In genomic region chr12:121754836-121755235, GRCh38 we compare ENCODE assay signal across 22 cellular contexts. TPM values are rescaled to one million over a fixed set of nuclear protein-coding genes. Genes with fewer than 3 reads are reported as not detected.
DNase-seq lines count a peak whose midpoint lies in the region; ATAC-seq, FAIRE-seq and TF ChIP-seq lines count a peak whose summit lies in the region.
"Had no signal": no experiment of that assay in that cellular context is flagged by ENCODE, and none has a peak within 500 bp of the region (broad histone marks: within the 10 kb centered on the region; RNA-seq: fewer than 3 reads in every experiment).

No MANE protein-coding gene starts in this region.

- no peak for TF ChIP-seq RAD21 in HepG2 (CRISPR knock-in tag; IDR thresholded peaks at IDR 0.05)

- H3K27ac ChIP-seq in right lobe of liver (peak overlapping the region in 2 of 3 donors; percentile 80 to 82), HepG2 (ENCODE audit: extremely low read length, insufficient read depth, low read length) (no peak overlapping the region), prostate gland (peak overlapping the region; percentile 76 to 77), psoas muscle (no peak overlapping the region), trophoblast cell (ENCODE audit: low read depth, low read length) (no peak overlapping the region)
- H3K27ac ChIP-seq: BLaER1, KMS-11, RWPE1, SJCRH30 had no signal

- no peak overlapping the region for H3K4me3 ChIP-seq in right lobe of liver
- no peak overlapping the region for H3K4me3 ChIP-seq in HepG2 (replicated peaks in 1 of 3; ENCODE audit: insufficient read depth in 1 of 3, low read depth in 2 of 3, low read length in 3 of 3)
- H3K4me3 ChIP-seq in prostate gland: no peak overlapping the region
- no peak overlapping the region for H3K4me3 ChIP-seq in psoas muscle
- H3K4me3 ChIP-seq in trophoblast cell (ENCODE audit: low read depth, low read length): no peak overlapping the region
- H3K4me3 ChIP-seq: BLaER1, SJCRH30 had no signal

- TF ChIP-seq POLR2A in right lobe of liver (IDR thresholded peaks at IDR 0.05): no peak
- TF ChIP-seq POLR2A in HepG2 (IDR thresholded peaks at IDR 0.05; ENCODE audit: insufficient read depth in 1 of 2, low read depth in 2 of 2, low read length in 2 of 2): no peak
- TF ChIP-seq POLR2A in prostate gland (IDR thresholded peaks at IDR 0.05): no peak

- no peak overlapping the region for H4K91ac ChIP-seq in trophoblast cell (ENCODE audit: low read depth, low read length)

- peak overlapping the region; percentile 46 for H3K27ac Mint-ChIP-seq in central memory CD8-positive, alpha-beta T cell (ENCODE audit: low read depth)

- H4K20me1 ChIP-seq in HepG2 (ENCODE audit: insufficient read depth, low read length): no peaks in the 10 kb centered on the region
- H4K20me1 ChIP-seq: BLaER1 had no signal

- peaks cover 11% of the 10 kb centered on the region for H3K36me3 Mint-ChIP-seq in central memory CD8-positive, alpha-beta T cell (ENCODE audit: insufficient read depth)
- H3K36me3 Mint-ChIP-seq: CD8-positive, alpha-beta memory T cell had no signal

- no peak overlapping the region for H2AFZ ChIP-seq in HepG2 (ENCODE audit: low read length)
- no peak overlapping the region for H2AFZ ChIP-seq in trophoblast cell (ENCODE audit: insufficient read depth, low read length, poor library complexity)

- H4K8ac ChIP-seq in trophoblast cell (ENCODE audit: low read depth, low read length): no peak overlapping the region

- H3K79me1 ChIP-seq in trophoblast cell (ENCODE audit: low read length): no peaks in the 10 kb centered on the region

- TF ChIP-seq EP300 in HepG2 (IDR thresholded peaks at IDR 0.05; ENCODE audit: low read depth in 2 of 2, low read length in 2 of 2): no peak
- no peak for TF ChIP-seq EP300 in HepG2 (CRISPR knock-in tag; IDR thresholded peaks at IDR 0.05; ENCODE audit: borderline replicate concordance)

- no peak overlapping the region for H4K12ac ChIP-seq in trophoblast cell (ENCODE audit: low read depth, low read length)

- H3K27me3 ChIP-seq in right lobe of liver (no peaks in the 10 kb centered on the region), HepG2 (ENCODE audit: control insufficient read depth in 1 of 2, insufficient read depth in 2 of 2, low read length in 2 of 2) (no peaks in the 10 kb centered on the region), prostate gland (replicated peaks; ENCODE audit: insufficient read depth) (no peaks in the 10 kb centered on the region), psoas muscle (ENCODE audit: insufficient read depth in 3 of 3, low read length in 2 of 3) (no peaks in the 10 kb centered on the region), trophoblast cell (ENCODE audit: insufficient read depth, low read length) (no peaks in the 10 kb centered on the region)
- H3K27me3 ChIP-seq: BLaER1, SJCRH30 had no signal

- H3K36me3 ChIP-seq in right lobe of liver: no peaks in the 10 kb centered on the region
- H3K36me3 ChIP-seq in HepG2 (replicated peaks in 1 of 2; ENCODE audit: control insufficient read depth in 1 of 2, insufficient read depth in 2 of 2, low read length in 2 of 2): peaks cover 3 to 12% of the 10 kb centered on the region in 2 experiments; a peak in 3 of 5 replicates
- H3K36me3 ChIP-seq in prostate gland: no peaks in the 10 kb centered on the region
- peaks cover 0 to 17% of the 10 kb centered on the region in 2 donors for H3K36me3 ChIP-seq in psoas muscle (ENCODE audit: insufficient read depth in 1 of 2, low read depth in 1 of 2)
- H3K36me3 ChIP-seq in trophoblast cell (ENCODE audit: control insufficient read depth in 1 of 2, insufficient read depth in 2 of 2, low read length in 2 of 2): peaks cover 18 to 26% of the 10 kb centered on the region in 2 experiments

- H3K9ac ChIP-seq in HepG2 (ENCODE audit: insufficient read depth, low read depth, low read length): no peak overlapping the region
- no peak overlapping the region for H3K9ac ChIP-seq in trophoblast cell (ENCODE audit: low read length)
- H3K9ac ChIP-seq: BLaER1, KMS-11 had no signal

- no peak overlapping the region for H3K18ac ChIP-seq in trophoblast cell (ENCODE audit: low read length)

- no peak overlapping the region for H3K4me2 ChIP-seq in HepG2 (ENCODE audit: low read depth, low read length)
- H3K4me2 ChIP-seq in trophoblast cell (ENCODE audit: low read length): no peak overlapping the region
- H3K4me2 ChIP-seq: KMS-11 had no signal

- no peak for FAIRE-seq in HepG2 (lab: Jason Lieb, UNC)
- FAIRE-seq: GM12891, GM18507, H1 had no signal

- WGBS in right lobe of liver (ENCODE audit: insufficient coverage, low coverage, low lambda C conversion rate, missing lambda C conversion rate): 80% methylated on average over 4 of the region's 11 CpGs
- WGBS in HepG2 (ENCODE audit: low lambda C conversion rate): 95% methylated on average over 11 of the region's 11 CpGs
- 79% methylated on average over 11 of the region's 11 CpGs for WGBS in prostate gland
- 89 to 92% (median 91%) methylated on average over 11 of the region's 11 CpGs for WGBS in psoas muscle, 3 donors
- WGBS in trophoblast cell (ENCODE audit: extremely low coverage, insufficient coverage, insufficient read length): no CpG with 5 or more reads among the region's 11 CpGs

- no peak overlapping the region for H2AK5ac ChIP-seq in trophoblast cell (ENCODE audit: low read length)

- no peak overlapping the region for H3K14ac ChIP-seq in trophoblast cell (ENCODE audit: low read length)

- peaks cover 6% of the 10 kb centered on the region for H3K4me1 Mint-ChIP-seq in central memory CD8-positive, alpha-beta T cell

- no peaks in the 10 kb centered on the region for H3K27me3 Mint-ChIP-seq in central memory CD8-positive, alpha-beta T cell

- intact Hi-C loops in right lobe of liver (cut with DNase I) (no loop called here), HepG2 (cut with micrococcal nuclease; ENCODE audit: unreplicated experiment) (no loop called here), prostate gland (cut with DNase I) (no loop called here), psoas muscle (cut with DNase I) (loop anchor here in 1 of 2 donors (5.0 kb wide), 1 partner anchor 38 kb away; no protein-coding TSS in a partner anchor)

- no peak overlapping the region for H3K4me3 Mint-ChIP-seq in central memory CD8-positive, alpha-beta T cell
- H3K4me3 Mint-ChIP-seq: CD8-positive, alpha-beta memory T cell had no signal

- no peaks in the 10 kb centered on the region for H3K9me3 Mint-ChIP-seq in central memory CD8-positive, alpha-beta T cell

- no peak overlapping the region for H2BK5ac ChIP-seq in trophoblast cell (ENCODE audit: low read depth, low read length, poor library complexity)

- no peak overlapping the region for H3K23ac ChIP-seq in trophoblast cell (ENCODE audit: low read length)

- POLR2A ChIA-PET in HepG2 (lab: Yijun Ruan, JAX): no interaction called here

- H3K4ac ChIP-seq in trophoblast cell (ENCODE audit: low read depth, low read length): no peak overlapping the region

- BruUV-seq in HepG2 (replicated peaks; lab: Mats Ljungman, UMichigan): no TSS peak

- DNase-seq in right lobe of liver (no peak), HepG2 (ENCODE audit: low spot score) (no peak), prostate gland (ENCODE audit: low spot score) (peak; percentile 62), psoas muscle (no peak), trophoblast cell (no peak)
- no peak for DNase-seq in central memory CD8-positive, alpha-beta T cell (ENCODE audit: low spot score in 2 of 2)
- DNase-seq: CD8-positive, alpha-beta memory T cell; DMS53; EL; NCI-H1417 treated with DMSO at 0.1 percent for 48 hours; NCI-H1930; NCI-H226; NCI-H526; PC-3; SJCRH30 had no signal

- TF ChIP-seq CTCF in right lobe of liver (IDR thresholded peaks at IDR 0.05) (no peak), HepG2 (CRISPR knock-in tag; IDR thresholded peaks at IDR 0.05) (no peak), prostate gland (IDR thresholded peaks at IDR 0.05) (no peak), psoas muscle (IDR thresholded peaks at IDR 0.05) (no peak)

- no peak for ATAC-seq in right lobe of liver
- ATAC-seq in HepG2: no peak
- no peak for ATAC-seq in central memory CD8-positive, alpha-beta T cell (replicated peaks; ENCODE audit: extremely low read depth, poor library complexity, severe bottlenecking)
- ATAC-seq in HG03045 (IDR thresholded peaks at IDR 0.05; ENCODE audit: unreplicated experiment): no peak
- no peak for ATAC-seq in psoas muscle
- ATAC-seq: PC-3 had no signal

- CTCF ChIA-PET in HepG2 (lab: Yijun Ruan, JAX; ENCODE audit: low intra/inter-chr PET ratio, low total read pairs): no interaction called here

- no peaks in the 10 kb centered on the region for H3K9me3 ChIP-seq in right lobe of liver
- no peaks in the 10 kb centered on the region for H3K9me3 ChIP-seq in HepG2 (ENCODE audit: low read length)
- no peaks in the 10 kb centered on the region for H3K9me3 ChIP-seq in prostate gland
- H3K9me3 ChIP-seq in psoas muscle: no peaks in the 10 kb centered on the region
- H3K9me3 ChIP-seq in trophoblast cell (ENCODE audit: insufficient read depth, low read depth, low read length): peaks cover 3% of the 10 kb centered on the region
- H3K9me3 ChIP-seq: BLaER1, SJCRH30 had no signal

- H3K4me1 ChIP-seq in right lobe of liver (peaks cover 0 to 17% (median 7%) of the 10 kb centered on the region in 4 donors), HepG2 (ENCODE audit: insufficient read depth, low read length) (peaks cover 29% of the 10 kb centered on the region), prostate gland (replicated peaks) (peaks cover 6% of the 10 kb centered on the region), psoas muscle (peaks cover 13% of the 10 kb centered on the region), trophoblast cell (ENCODE audit: control insufficient read depth in 1 of 2, insufficient read depth in 2 of 2, low read length in 2 of 2) (peaks cover 0 to 3% of the 10 kb centered on the region in 2 experiments)
- H3K4me1 ChIP-seq: SJCRH30 had no signal

- H2BK120ac ChIP-seq in trophoblast cell (ENCODE audit: insufficient read depth, low read length, poor library complexity): no peak overlapping the region

- H3K79me2 ChIP-seq in HepG2 (ENCODE audit: insufficient read depth, low read length) (no peaks in the 10 kb centered on the region), trophoblast cell (ENCODE audit: control insufficient read depth, insufficient read depth, low read length, poor library complexity) (no peaks in the 10 kb centered on the region)

- in situ Hi-C loops in HepG2 (cut with HindIII; ENCODE audit: extremely low pct_ligation_motif_present, low pct_unique_long_range_greater_than_20kb): no loop called here

- no peak overlapping the region for H2BK12ac ChIP-seq in trophoblast cell (ENCODE audit: low read length)

RNA-seq across cellular contexts. Expression of gene RHOF, which starts 38.7 kb away (rescaled TPM):
- total RNA-seq in right lobe of liver: 10 to 100 TPM in 2 of 6 experiments, 1 to 10 TPM in 4; 3.7 to 16.2 (median 5.0) TPM
- total RNA-seq in HepG2 (2016; rRNA removed; fragmentation: Illumina TruSeq; extraction: Trizol): 11.0 and 14.6 TPM in 2 replicates
- 10.8 and 12.5 TPM in 2 replicates for total RNA-seq in HepG2 (2016; cell fraction: cytosol; rRNA removed; fragmentation: Illumina TruSeq; extraction: Trizol; ENCODE audit: low read depth)
- 9.8 and 14.8 TPM in 2 replicates for total RNA-seq in HepG2 (2016; cell fraction: insoluble cytoplasmic fraction; rRNA removed; fragmentation: Illumina TruSeq; extraction: Trizol)
- 18.2 and 24.9 TPM in 2 replicates for total RNA-seq in HepG2 (2016; cell fraction: membrane; rRNA removed; fragmentation: Illumina TruSeq; extraction: Trizol)
- total RNA-seq in HepG2 (2016; cell fraction: nucleus; rRNA removed; fragmentation: Illumina TruSeq; extraction: Trizol): 14.1 and 17.3 TPM in 2 replicates
- 31.3 and 32.2 TPM in 2 replicates for polyA plus RNA-seq in HepG2 (2011; rRNA removed)
- 28.4 and 38.7 TPM in 2 replicates for polyA plus RNA-seq in HepG2 (2011; cell fraction: cytosol; rRNA removed)
- 37.5 and 40.2 TPM in 2 replicates for polyA plus RNA-seq in HepG2 (2011; cell fraction: nucleus; rRNA removed)
- polyA plus RNA-seq in HepG2 (2012): 10.8 and 12.9 TPM in 2 replicates
- polyA plus RNA-seq in HepG2 (2016; cell fraction: cytosol; fragmentation: Illumina TruSeq; extraction: Trizol; ENCODE audit: low read depth): 19.8 and 23.7 TPM in 2 replicates
- 19.7 and 25.0 TPM in 2 replicates for polyA plus RNA-seq in HepG2 (2016; cell fraction: insoluble cytoplasmic fraction; fragmentation: Illumina TruSeq; extraction: Trizol; ENCODE audit: low read depth)
- polyA plus RNA-seq in HepG2 (2016; cell fraction: membrane; fragmentation: Illumina TruSeq; extraction: Trizol; ENCODE audit: low read depth): 27.0 and 27.4 TPM in 2 replicates
- polyA plus RNA-seq in HepG2 (2016; cell fraction: nucleus; fragmentation: Illumina TruSeq; extraction: Trizol; ENCODE audit: insufficient read depth, low read depth): 24.9 and 31.1 TPM in 2 replicates
- polyA minus RNA-seq in HepG2 (2011; rRNA and poly(A)+ RNA removed; ENCODE audit: low replicate concordance): 46.1 and 174 TPM in 2 replicates
- polyA minus RNA-seq in HepG2 (2011; cell fraction: cytosol; rRNA and poly(A)+ RNA removed): 32.2 and 38.9 TPM in 2 replicates
- polyA minus RNA-seq in HepG2 (2011; cell fraction: nucleus; rRNA and poly(A)+ RNA removed): 32.4 and 35.6 TPM in 2 replicates
- 10 to 100 TPM in 1 of 2 donors, 1 to 10 TPM in 1; 9.5 to 23.5 TPM for total RNA-seq in prostate gland
- 1 to 10 TPM; 3.3 to 4.8 (median 3.9) TPM for total RNA-seq in psoas muscle
- polyA plus RNA-seq in psoas muscle: 1 to 10 TPM; 1.4 to 4.3 (median 1.6) TPM
- 10.9 and 11.1 TPM in 2 replicates for polyA plus RNA-seq in trophoblast cell (2013)

RNA-seq across cellular contexts. Expression of gene TMEM120B, which starts 42.3 kb away (rescaled TPM):
- total RNA-seq in right lobe of liver (1 to 10 TPM; 3.3 to 6.4 (median 4.7) TPM), HepG2 (2016; rRNA removed; fragmentation: Illumina TruSeq; extraction: Trizol) (3.8 and 7.1 TPM in 2 replicates), prostate gland (10 to 100 TPM in 1 of 2 donors, 1 to 10 TPM in 1; 9.5 to 12.2 TPM), psoas muscle (10 to 100 TPM; 11.4 to 21.2 (median 15.5) TPM)
- total RNA-seq in HepG2 (2016; cell fraction: cytosol; rRNA removed; fragmentation: Illumina TruSeq; extraction: Trizol; ENCODE audit: low read depth): 4.1 and 4.4 TPM in 2 replicates
- total RNA-seq in HepG2 (2016; cell fraction: insoluble cytoplasmic fraction; rRNA removed; fragmentation: Illumina TruSeq; extraction: Trizol): 2.9 and 6.5 TPM in 2 replicates
- total RNA-seq in HepG2 (2016; cell fraction: membrane; rRNA removed; fragmentation: Illumina TruSeq; extraction: Trizol): 5.8 and 6.5 TPM in 2 replicates
- total RNA-seq in HepG2 (2016; cell fraction: nucleus; rRNA removed; fragmentation: Illumina TruSeq; extraction: Trizol): 7.0 and 7.1 TPM in 2 replicates
- polyA plus RNA-seq in HepG2 (2011; rRNA removed) (12.9 and 14.3 TPM in 2 replicates), psoas muscle (10 to 100 TPM; 11.0 to 29.7 (median 12.7) TPM)
- 6.4 and 7.2 TPM in 2 replicates for polyA plus RNA-seq in HepG2 (2011; cell fraction: cytosol; rRNA removed)
- polyA plus RNA-seq in HepG2 (2011; cell fraction: nucleus; rRNA removed): 31.6 and 33.2 TPM in 2 replicates
- 5.8 and 5.9 TPM in 2 replicates for polyA plus RNA-seq in HepG2 (2012)
- 5.1 and 6.6 TPM in 2 replicates for polyA plus RNA-seq in HepG2 (2016; cell fraction: cytosol; fragmentation: Illumina TruSeq; extraction: Trizol; ENCODE audit: low read depth)
- 4.7 and 5.1 TPM in 2 replicates for polyA plus RNA-seq in HepG2 (2016; cell fraction: insoluble cytoplasmic fraction; fragmentation: Illumina TruSeq; extraction: Trizol; ENCODE audit: low read depth)
- polyA plus RNA-seq in HepG2 (2016; cell fraction: membrane; fragmentation: Illumina TruSeq; extraction: Trizol; ENCODE audit: low read depth): 6.2 and 7.5 TPM in 2 replicates
- polyA plus RNA-seq in HepG2 (2016; cell fraction: nucleus; fragmentation: Illumina TruSeq; extraction: Trizol; ENCODE audit: insufficient read depth, low read depth): 20.3 and 25.3 TPM in 2 replicates
- polyA minus RNA-seq in HepG2 (2011; rRNA and poly(A)+ RNA removed; ENCODE audit: low replicate concordance): 26.4 and 34.9 TPM in 2 replicates
- polyA minus RNA-seq in HepG2 (2011; cell fraction: cytosol; rRNA and poly(A)+ RNA removed): 8.7 and 9.2 TPM in 2 replicates
- polyA minus RNA-seq in HepG2 (2011; cell fraction: nucleus; rRNA and poly(A)+ RNA removed): 9.5 and 9.8 TPM in 2 replicates
- polyA plus RNA-seq in trophoblast cell (2013): 11.5 and 13.2 TPM in 2 replicates

RNA-seq across cellular contexts. Expression of gene SETD1B, which starts 49.0 kb away (rescaled TPM):
- 10 to 100 TPM in 3 of 6 experiments, 1 to 10 TPM in 3; 3.7 to 20.0 (median 9.3) TPM for total RNA-seq in right lobe of liver
- total RNA-seq in HepG2 (2016; rRNA removed; fragmentation: Illumina TruSeq; extraction: Trizol): 1.4 and 1.8 TPM in 2 replicates
- total RNA-seq in HepG2 (2016; cell fraction: cytosol; rRNA removed; fragmentation: Illumina TruSeq; extraction: Trizol; ENCODE audit: low read depth): 0.40 and 0.44 TPM in 2 replicates
- 1.3 TPM in 2 replicates for total RNA-seq in HepG2 (2016; cell fraction: insoluble cytoplasmic fraction; rRNA removed; fragmentation: Illumina TruSeq; extraction: Trizol)
- 1.3 and 1.4 TPM in 2 replicates for total RNA-seq in HepG2 (2016; cell fraction: membrane; rRNA removed; fragmentation: Illumina TruSeq; extraction: Trizol)
- total RNA-seq in HepG2 (2016; cell fraction: nucleus; rRNA removed; fragmentation: Illumina TruSeq; extraction: Trizol): 2.7 and 3.3 TPM in 2 replicates
- 1.1 and 1.3 TPM in 2 replicates for polyA plus RNA-seq in HepG2 (2011; rRNA removed)
- 0.43 and 0.51 TPM in 2 replicates for polyA plus RNA-seq in HepG2 (2011; cell fraction: cytosol; rRNA removed)
- 9.3 TPM in 2 replicates for polyA plus RNA-seq in HepG2 (2011; cell fraction: nucleus; rRNA removed)
- polyA plus RNA-seq in HepG2 (2012): 4.2 and 6.2 TPM in 2 replicates
- 0.32 and 0.34 TPM in 2 replicates for polyA plus RNA-seq in HepG2 (2016; cell fraction: cytosol; fragmentation: Illumina TruSeq; extraction: Trizol; ENCODE audit: low read depth)
- 2.6 and 3.8 TPM in 2 replicates for polyA plus RNA-seq in HepG2 (2016; cell fraction: insoluble cytoplasmic fraction; fragmentation: Illumina TruSeq; extraction: Trizol; ENCODE audit: low read depth)
- polyA plus RNA-seq in HepG2 (2016; cell fraction: membrane; fragmentation: Illumina TruSeq; extraction: Trizol; ENCODE audit: low read depth): 0.70 and 0.76 TPM in 2 replicates
- polyA plus RNA-seq in HepG2 (2016; cell fraction: nucleus; fragmentation: Illumina TruSeq; extraction: Trizol; ENCODE audit: insufficient read depth, low read depth): 16.0 and 18.9 TPM in 2 replicates
- polyA minus RNA-seq in HepG2 (2011; rRNA and poly(A)+ RNA removed; ENCODE audit: low replicate concordance): 2.1 and 4.2 TPM in 2 replicates
- 1.8 and 2.5 TPM in 2 replicates for polyA minus RNA-seq in HepG2 (2011; cell fraction: cytosol; rRNA and poly(A)+ RNA removed)
- 3.6 and 4.4 TPM in 2 replicates for polyA minus RNA-seq in HepG2 (2011; cell fraction: nucleus; rRNA and poly(A)+ RNA removed)
- 10 to 100 TPM; 19.2 to 27.5 TPM for total RNA-seq in prostate gland
- 10 to 100 TPM in 3 of 4 donors, 1 to 10 TPM in 1; 9.2 to 13.0 (median 11.8) TPM for total RNA-seq in psoas muscle
- polyA plus RNA-seq in psoas muscle: 1 to 10 TPM; 2.8 to 7.5 (median 3.0) TPM
- polyA plus RNA-seq in trophoblast cell (2013): 19.3 and 19.5 TPM in 2 replicates

Comparison
In these comparisons a context has a peak if more than half of its experiments do, and no peak if none do; other contexts are left out.
1. H3K27ac ChIP-seq: peak in right lobe of liver (2 of 3) and prostate gland (2 of 2); none in HepG2 (single experiment), psoas muscle (single experiment) and trophoblast cell (single experiment).